8 cellular contexts compared by ENCODE assay signal in genomic region chr11:130448416-130449068, GRCh38. TPM values are rescaled to one million over a fixed set of nuclear protein-coding genes. Genes with fewer than 3 reads are reported as not detected.
A peak's percentile ranks its signal among the peaks of the same experiment; 100 is the strongest.
DNase-seq lines count a peak whose midpoint lies in the region; ATAC-seq and TF ChIP-seq lines count a peak whose summit lies in the region.

ADAMTS15 (plus strand) TSS chr11:130448645; CDS start chr11:130448974, 329 bp downstream.

- no peaks in the 10 kb centered on the region for H3K36me3 Mint-ChIP-seq in activated CD4-positive, alpha-beta memory T cell treated with anti-CD3 and anti-CD28 coated beads, Interleukin-2, amount 10 ng/mL, durations not matched to agents 7 days and 5 days (ENCODE audit: low read depth)
- H3K36me3 Mint-ChIP-seq in natural killer cell treated with Interleukin-12 subunit alpha and Interleukin-12 subunit beta and Interleukin-15 and Interleukin-18, amount 100 ng/mL, for 72 hours = no peaks in the 10 kb centered on the region

- H3K4me3 ChIP-seq in fibroblast of the aortic adventitia (ENCODE audit: low read depth, low read length) (peak within 1 kb of the TSS; percentile 93), uterus (peak within 1 kb of the TSS; percentile 39 to 58)

- TF ChIP-seq CTCF in fibroblast of the aortic adventitia (IDR thresholded peaks at IDR 0.05; ENCODE audit: insufficient read depth, low read length) (no peak), uterus (IDR thresholded peaks at IDR 0.05) (no peak)

- H3K36me3 ChIP-seq in uterus = no peaks in the 10 kb centered on the region

- DNase-seq in activated T-cell treated with anti-CD3 and anti-CD28 coated beads for 48 hours (ENCODE audit: low read depth) (peak; percentile 35), NCI-H128 (lab: John Stamatoyannopoulos, UW; ENCODE audit: unreplicated experiment) (peak; percentile 63), fibroblast of the aortic adventitia (ENCODE audit: low read depth) (peak; percentile 90), uterus (peak; percentile 58 to 80)
- no peak for DNase-seq in activated T-cell treated with anti-CD3 and anti-CD28 coated beads, Interleukin-2, amount 50 U/mL, for 1 hour
- peak; percentile 35 for DNase-seq in activated CD4-positive, alpha-beta memory T cell treated with anti-CD3 and anti-CD28 coated beads, Interleukin-2, amount 10 ng/mL, durations not matched to agents 7 days and 5 days
- DNase-seq in natural killer cell treated with Interleukin-12 subunit alpha and Interleukin-12 subunit beta and Interleukin-15 and Interleukin-18, amount 100 ng/mL, for 72 hours (ENCODE audit: low spot score) = peak; percentile 67

- H3K4me1 ChIP-seq in uterus = peaks cover 0 to 2% of the 10 kb centered on the region in 2 donors

- H3K4me3 Mint-ChIP-seq in activated CD4-positive, alpha-beta memory T cell treated with anti-CD3 and anti-CD28 coated beads, Interleukin-2, amount 10 ng/mL, durations not matched to agents 7 days and 5 days = peak within 1 kb of the TSS; percentile 48
- peak within 1 kb of the TSS; percentile 68 for H3K4me3 Mint-ChIP-seq in natural killer cell treated with Interleukin-12 subunit alpha and Interleukin-12 subunit beta and Interleukin-15 and Interleukin-18, amount 100 ng/mL, for 72 hours

- peaks cover 62% of the 10 kb centered on the region for H3K27me3 Mint-ChIP-seq in activated CD4-positive, alpha-beta memory T cell treated with anti-CD3 and anti-CD28 coated beads, Interleukin-2, amount 10 ng/mL, durations not matched to agents 7 days and 5 days
- H3K27me3 Mint-ChIP-seq in natural killer cell treated with Interleukin-12 subunit alpha and Interleukin-12 subunit beta and Interleukin-15 and Interleukin-18, amount 100 ng/mL, for 72 hours = peaks cover 8 to 22% of the 10 kb centered on the region in 2 donors

- ATAC-seq in natural killer cell treated with Interleukin-12 subunit alpha and Interleukin-12 subunit beta and Interleukin-15 and Interleukin-18, amount 100 ng/mL, for 72 hours = peak; percentile 80 to 85
- ATAC-seq in GM21528 (IDR thresholded peaks at IDR 0.05; ENCODE audit: low FRiP score, unreplicated experiment) = no peak

- H3K9me3 ChIP-seq in uterus = no peaks in the 10 kb centered on the region

- no peak within 1 kb of the TSS for H3K27ac Mint-ChIP-seq in activated CD4-positive, alpha-beta memory T cell treated with anti-CD3 and anti-CD28 coated beads, Interleukin-2, amount 10 ng/mL, durations not matched to agents 7 days and 5 days
- no peak within 1 kb of the TSS for H3K27ac Mint-ChIP-seq in natural killer cell treated with Interleukin-12 subunit alpha and Interleukin-12 subunit beta and Interleukin-15 and Interleukin-18, amount 100 ng/mL, for 72 hours

- POLR2A ChIA-PET in activated CD4-positive, alpha-beta memory T cell treated with anti-CD3 and anti-CD28 coated beads, Interleukin-2, amount 10 ng/mL, durations not matched to agents 7 days and 5 days (lab: Charles Lee) = no interaction called here

- H3K9me3 Mint-ChIP-seq in activated CD4-positive, alpha-beta memory T cell treated with anti-CD3 and anti-CD28 coated beads, Interleukin-2, amount 10 ng/mL, durations not matched to agents 7 days and 5 days = no peaks in the 10 kb centered on the region
- no peaks in the 10 kb centered on the region for H3K9me3 Mint-ChIP-seq in natural killer cell treated with Interleukin-12 subunit alpha and Interleukin-12 subunit beta and Interleukin-15 and Interleukin-18, amount 100 ng/mL, for 72 hours

- peaks cover 13% of the 10 kb centered on the region for H3K4me1 Mint-ChIP-seq in activated CD4-positive, alpha-beta memory T cell treated with anti-CD3 and anti-CD28 coated beads, Interleukin-2, amount 10 ng/mL, durations not matched to agents 7 days and 5 days
- H3K4me1 Mint-ChIP-seq in natural killer cell treated with Interleukin-12 subunit alpha and Interleukin-12 subunit beta and Interleukin-15 and Interleukin-18, amount 100 ng/mL, for 72 hours (ENCODE audit: low read depth in 2 of 2) = no peaks in the 10 kb centered on the region

- peak; percentile 34 to 44 for TF ChIP-seq POLR2A in uterus (IDR thresholded peaks at IDR 0.05)

- H3K27me3 ChIP-seq in uterus = no peaks in the 10 kb centered on the region

- H3K27ac ChIP-seq in uterus = peak within 1 kb of the TSS; percentile 16 to 56

- CTCF ChIA-PET in activated CD4-positive, alpha-beta memory T cell treated with anti-CD3 and anti-CD28 coated beads, Interleukin-2, amount 10 ng/mL, durations not matched to agents 7 days and 5 days (lab: Charles Lee) = interaction anchor here (1.3 to 1.9 kb wide), 3 partner anchors 12 to 414 kb away, joined by 4 to 10 read pairs (median 4); no protein-coding TSS in a partner anchor

- intact Hi-C loops in uterus (cut with DNase I; ENCODE audit: low total_unique reads) = no loop called here

RNA-seq across cellular contexts. Expression of gene ADAMTS15, which starts in this region (rescaled TPM):
- total RNA-seq in activated CD4-positive, alpha-beta memory T cell treated with anti-CD3 and anti-CD28 coated beads, Interleukin-2, amount 10 ng/mL, durations not matched to agents 7 days and 5 days = not detected
- total RNA-seq in fibroblast of the aortic adventitia (ENCODE audit: low replicate concordance) = 8.6 and 30.8 TPM in 2 replicates
- not detected for total RNA-seq in natural killer cell treated with Interleukin-12 subunit alpha and Interleukin-12 subunit beta and Interleukin-15 and Interleukin-18, amount 100 ng/mL, for 72 hours
- total RNA-seq in uterus = 10 to 100 TPM in 1 of 4 donors, 1 to 10 TPM in 3; 2.0 to 16.6 (median 6.1) TPM

Comparison
In these comparisons a context has a peak if more than half of its experiments do, and no peak if none do; other contexts are left out.
1. Peak in DNase-seq in activated CD4-positive, alpha-beta memory T cell treated with anti-CD3 and anti-CD28 coated beads, Interleukin-2, amount 10 ng/mL, durations not matched to agents 7 days and 5 days; RNA of the gene not detected or under 1 TPM.
2. Peak in DNase-seq and ATAC-seq in natural killer cell treated with Interleukin-12 subunit alpha and Interleukin-12 subunit beta and Interleukin-15 and Interleukin-18, amount 100 ng/mL, for 72 hours; RNA of the gene not detected or under 1 TPM.